1 cellular context compared by ENCODE assay signal in the genomic region with DNA sequence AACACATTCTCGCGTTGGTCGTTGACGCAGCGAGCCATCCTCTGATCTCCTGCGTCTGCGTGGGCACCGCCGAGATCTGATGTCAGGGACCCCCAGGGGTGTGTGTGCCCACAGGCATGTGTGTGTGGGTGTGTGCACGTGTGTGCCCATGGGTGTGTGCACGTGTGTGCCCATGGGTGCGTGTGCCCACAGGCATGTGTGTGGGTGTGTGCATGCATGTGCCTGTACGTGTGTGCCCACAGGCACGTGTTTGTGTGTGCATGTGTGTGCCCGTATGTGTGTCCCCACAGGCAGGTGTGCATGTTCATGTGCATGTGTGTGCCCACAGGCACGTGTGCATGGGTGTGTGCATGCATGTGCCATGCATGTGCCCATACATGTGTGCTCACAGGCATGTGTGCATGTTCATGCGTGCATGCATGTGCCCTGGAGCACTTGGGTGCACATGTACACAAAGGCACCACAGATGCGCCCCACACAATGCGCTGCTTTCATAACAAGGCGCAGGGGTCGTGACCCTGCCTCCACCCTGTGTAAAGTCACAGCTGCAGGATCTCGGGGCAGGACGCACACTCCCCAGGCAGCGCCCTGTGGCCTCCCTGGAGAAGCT.
TF ChIP-seq lines count a peak whose summit lies in the region.

No MANE protein-coding gene starts in this region.

TF ChIP-seq in GM12878, 131 proteins besides CTCF, POLR2A, EP300 and RAD21 (continued from another document):
- TF ChIP-seq, protein P1, sequence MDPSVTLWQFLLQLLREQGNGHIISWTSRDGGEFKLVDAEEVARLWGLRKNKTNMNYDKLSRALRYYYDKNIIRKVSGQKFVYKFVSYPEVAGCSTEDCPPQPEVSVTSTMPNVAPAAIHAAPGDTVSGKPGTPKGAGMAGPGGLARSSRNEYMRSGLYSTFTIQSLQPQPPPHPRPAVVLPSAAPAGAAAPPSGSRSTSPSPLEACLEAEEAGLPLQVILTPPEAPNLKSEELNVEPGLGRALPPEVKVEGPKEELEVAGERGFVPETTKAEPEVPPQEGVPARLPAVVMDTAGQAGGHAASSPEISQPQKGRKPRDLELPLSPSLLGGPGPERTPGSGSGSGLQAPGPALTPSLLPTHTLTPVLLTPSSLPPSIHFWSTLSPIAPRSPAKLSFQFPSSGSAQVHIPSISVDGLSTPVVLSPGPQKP (IDR thresholded peaks at IDR 0.05; ENCODE audit: low read depth, low read length): no peak
- TF ChIP-seq ATF7 (IDR thresholded peaks at IDR 0.05; ENCODE audit: low read depth): no peak
- TF ChIP-seq STAT3 (IDR thresholded peaks at IDR 0.05; ENCODE audit: low read depth, low read length): no peak
- TF ChIP-seq MAX (IDR thresholded peaks at IDR 0.05; ENCODE audit: low read depth, low read length): no peak
- no peak for TF ChIP-seq ZNF217 (IDR thresholded peaks at IDR 0.05)
- no peak for TF ChIP-seq IKZF1 (conservative IDR thresholded peaks at IDR 0.05)
